8 cellular contexts compared by ENCODE assay signal in the genomic region with DNA sequence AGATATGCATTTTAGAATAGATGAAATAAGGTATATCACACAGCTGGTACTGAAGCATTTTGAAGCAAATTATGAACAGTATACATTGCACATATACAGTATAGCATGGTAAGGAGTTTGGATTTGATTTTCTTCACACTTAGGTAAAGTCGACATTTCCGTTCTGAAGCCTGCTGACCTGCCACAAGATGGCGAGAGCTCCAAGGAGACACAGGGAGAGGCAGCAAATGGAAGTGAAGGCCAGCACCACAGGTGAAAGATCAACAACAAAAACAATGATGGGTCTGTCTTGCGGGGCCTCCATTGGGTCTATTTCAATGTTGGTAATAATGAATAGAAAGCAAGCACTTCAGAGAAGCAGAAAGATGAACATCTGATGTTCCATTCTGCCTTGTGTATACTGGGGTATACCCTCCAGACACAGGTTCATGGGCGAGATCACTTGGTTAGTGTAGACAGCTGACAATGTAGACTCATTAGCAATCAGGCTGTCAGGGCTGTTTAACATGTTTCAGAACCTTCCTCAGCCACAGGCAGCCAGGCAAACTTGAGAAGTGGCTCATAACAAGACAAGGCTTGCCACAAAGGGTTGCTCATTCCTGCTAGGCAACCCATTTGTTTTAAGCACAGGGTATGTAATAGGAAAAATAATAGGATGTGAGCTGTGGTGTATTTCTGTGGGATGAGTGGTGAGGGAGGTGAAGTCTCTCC. TPM values are rescaled to one million over a fixed set of nuclear protein-coding genes. Genes with fewer than 3 reads are reported as not detected.
DNase-seq lines count a peak whose midpoint lies in the region; ATAC-seq and TF ChIP-seq lines count a peak whose summit lies in the region.

No MANE protein-coding gene starts in this region.

- no peaks in the 10 kb centered on the region for H3K9me3 Mint-ChIP-seq in naive thymus-derived CD4-positive, alpha-beta T cell

- H3K36me3 ChIP-seq in naive thymus-derived CD4-positive, alpha-beta T cell (ENCODE audit: control insufficient read depth in 2 of 3, insufficient read depth in 3 of 3, low read length in 3 of 3), result no peaks in the 10 kb centered on the region

- peak; percentile 62 for DNase-seq in activated effector memory CD4-positive, alpha-beta T cell treated with anti-CD3 and anti-CD28 coated beads, Interleukin-2, amount 50 U/mL, for 16 hours
- no peak for DNase-seq in activated effector memory CD4-positive, alpha-beta T cell treated with Interleukin-2 at 50 U/mL for 16 hours
- DNase-seq in HEK293T (ENCODE audit: extremely low spot score) (peak; percentile 49), NCI-H526 (lab: John Stamatoyannopoulos, UW) (peak; percentile 41 to 60), cardiac fibroblast (ENCODE audit: low read depth in 2 of 2) (peak; percentile 57 to 59), cerebellar nuclear complex (lab: John Stamatoyannopoulos, UW) (no peak)
- DNase-seq in naive thymus-derived CD4-positive, alpha-beta T cell, result peak in 6 of 9 donors; percentile 4 to 47 (median 30)

- H3K4me1 Mint-ChIP-seq in naive thymus-derived CD4-positive, alpha-beta T cell, result peaks cover 0 to 2% (median 0%) of the 10 kb centered on the region in 7 donors

- H3K27ac Mint-ChIP-seq in naive thymus-derived CD4-positive, alpha-beta T cell, result no peak overlapping the region

- no peak overlapping the region for H3K4me3 Mint-ChIP-seq in naive thymus-derived CD4-positive, alpha-beta T cell

- H3K4me1 ChIP-seq in naive thymus-derived CD4-positive, alpha-beta T cell (ENCODE audit: control insufficient read depth in 2 of 2, insufficient read depth in 2 of 2, low read length in 2 of 2), result no peaks in the 10 kb centered on the region

- CTCF ChIA-PET in HEK293T (lab: Yijun Ruan, JAX), result interaction anchor here (0.7 to 1.2 kb wide), 2 partner anchors 30 to 392 kb away, joined by 3 read pairs; no protein-coding TSS in a partner anchor
- CTCF ChIA-PET in naive thymus-derived CD4-positive, alpha-beta T cell (lab: Charles Lee), result interaction anchor here (0.6 kb wide), 1 partner anchor 393 kb away, joined by 3 read pairs; no protein-coding TSS in a partner anchor

- H3K27me3 ChIP-seq in naive thymus-derived CD4-positive, alpha-beta T cell (ENCODE audit: control insufficient read depth in 2 of 2, insufficient read depth in 2 of 2, low read length in 2 of 2), result no peaks in the 10 kb centered on the region

- POLR2A ChIA-PET in HEK293T (lab: Yijun Ruan, JAX), result no interaction called here
- POLR2A ChIA-PET in naive thymus-derived CD4-positive, alpha-beta T cell (lab: Charles Lee), result no interaction called here

- no peaks in the 10 kb centered on the region for H3K27me3 Mint-ChIP-seq in naive thymus-derived CD4-positive, alpha-beta T cell

- no peaks in the 10 kb centered on the region for H3K9me3 ChIP-seq in naive thymus-derived CD4-positive, alpha-beta T cell (ENCODE audit: control insufficient read depth in 2 of 3, low read length in 3 of 3)

- peak; percentile 63 for TF ChIP-seq CTCF in cardiac fibroblast (IDR thresholded peaks at IDR 0.05; ENCODE audit: low read depth, low read length)

- H3K27ac ChIP-seq in naive thymus-derived CD4-positive, alpha-beta T cell (ENCODE audit: low read depth, low read length), result no peak overlapping the region

- H3K4me3 ChIP-seq in cardiac fibroblast (replicated peaks in 1 of 2; ENCODE audit: low read depth in 2 of 2, low read length in 2 of 2), result no peak overlapping the region
- H3K4me3 ChIP-seq in naive thymus-derived CD4-positive, alpha-beta T cell (ENCODE audit: low read length), result no peak overlapping the region

- intact Hi-C loops in naive thymus-derived CD4-positive, alpha-beta T cell (cut with micrococcal nuclease), result loop anchor here (1.0 to 5.0 kb wide), 3 partner anchors 311 to 907 kb away; no protein-coding TSS in a partner anchor

- no peak for ATAC-seq in naive thymus-derived CD4-positive, alpha-beta T cell
- ATAC-seq in GM19452 (IDR thresholded peaks at IDR 0.05; ENCODE audit: unreplicated experiment), result no peak

- H3K36me3 Mint-ChIP-seq in naive thymus-derived CD4-positive, alpha-beta T cell, result no peaks in the 10 kb centered on the region

TF ChIP-seq in HEK293T, 16 proteins besides CTCF, POLR2A, EP300 and RAD21:
- TF ChIP-seq TARDBP (IDR thresholded peaks at IDR 0.05), result no peak
- TF ChIP-seq, protein P1, sequence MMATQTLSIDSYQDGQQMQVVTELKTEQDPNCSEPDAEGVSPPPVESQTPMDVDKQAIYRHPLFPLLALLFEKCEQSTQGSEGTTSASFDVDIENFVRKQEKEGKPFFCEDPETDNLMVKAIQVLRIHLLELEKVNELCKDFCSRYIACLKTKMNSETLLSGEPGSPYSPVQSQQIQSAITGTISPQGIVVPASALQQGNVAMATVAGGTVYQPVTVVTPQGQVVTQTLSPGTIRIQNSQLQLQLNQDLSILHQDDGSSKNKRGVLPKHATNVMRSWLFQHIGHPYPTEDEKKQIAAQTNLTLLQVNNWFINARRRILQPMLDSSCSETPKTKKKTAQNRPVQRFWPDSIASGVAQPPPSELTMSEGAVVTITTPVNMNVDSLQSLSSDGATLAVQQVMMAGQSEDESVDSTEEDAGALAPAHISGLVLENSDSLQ (IDR thresholded peaks at IDR 0.05), result no peak
- TF ChIP-seq SP1 (IDR thresholded peaks at IDR 0.05), result no peak
- no peak for TF ChIP-seq ELF4 (IDR thresholded peaks at IDR 0.05)
- TF ChIP-seq ZNF384 (IDR thresholded peaks at IDR 0.05), result no peak

RNA-seq across cellular contexts. Expression of a gene that starts 21.4 kb away (rescaled TPM):
- not detected for total RNA-seq in naive thymus-derived CD4-positive, alpha-beta T cell
- polyA plus RNA-seq in naive thymus-derived CD4-positive, alpha-beta T cell, result under 1 TPM in 1 of 2 donors, not detected in 1; 0.12 TPM

RNA-seq across cellular contexts. Expression of a gene that starts 33.2 kb away (rescaled TPM):
- total RNA-seq in naive thymus-derived CD4-positive, alpha-beta T cell, result 1 to 10 TPM in 4 of 5 experiments, under 1 TPM in 1; 0.10 to 3.4 (median 1.5) TPM
- 1 to 10 TPM in 1 of 2 donors, under 1 TPM in 1; 0.09 to 2.1 TPM for polyA plus RNA-seq in naive thymus-derived CD4-positive, alpha-beta T cell

Comparison
In these comparisons a context has a peak if more than half of its experiments do, and no peak if none do; other contexts are left out.
1. DNase-seq: peak in activated effector memory CD4-positive, alpha-beta T cell treated with anti-CD3 and anti-CD28 coated beads, Interleukin-2, amount 50 U/mL, for 16 hours (single experiment), HEK293T (single experiment), NCI-H526 (2 of 2), cardiac fibroblast (2 of 2) and naive thymus-derived CD4-positive, alpha-beta T cell (6 of 9); none in activated effector memory CD4-positive, alpha-beta T cell treated with Interleukin-2 at 50 U/mL for 16 hours (single experiment) and cerebellar nuclear complex (0 of 2).